ENCODE assay signal across 7 cellular contexts in the genomic region with DNA sequence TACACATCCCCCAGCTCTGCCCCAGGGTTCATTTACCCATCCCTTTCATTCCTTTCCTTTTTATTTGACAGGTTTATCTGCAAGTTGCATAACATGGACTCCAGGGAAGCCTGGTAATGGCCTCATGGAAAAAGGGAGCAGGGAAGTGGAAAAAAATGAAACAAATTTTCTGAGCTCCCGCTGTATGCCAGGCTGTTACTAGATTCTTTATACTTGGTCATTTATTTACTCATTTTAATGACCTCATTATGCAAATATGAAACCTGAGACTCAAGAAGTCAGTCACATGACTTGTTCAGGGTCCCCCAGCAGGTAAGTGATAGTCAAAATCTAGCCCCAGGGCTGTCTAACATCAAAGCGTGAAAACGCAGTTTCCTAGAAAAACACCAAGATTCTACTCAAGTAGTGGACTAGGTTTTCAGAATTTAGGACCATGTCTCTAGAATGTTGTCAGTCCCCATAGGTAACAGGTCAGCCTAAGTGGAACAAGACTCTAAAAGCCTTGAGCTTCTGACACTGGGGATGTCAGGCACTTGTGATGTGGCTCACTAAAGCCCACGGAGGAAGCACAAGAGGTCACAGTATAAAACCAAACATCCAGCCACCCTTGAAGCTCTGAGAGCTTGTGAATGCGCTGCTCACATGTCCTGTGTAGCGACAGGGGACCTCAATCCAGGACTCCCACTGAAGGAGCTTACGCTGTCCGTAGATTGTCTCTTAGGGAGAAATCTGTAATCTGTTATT. TPM values are rescaled to one million over a fixed set of nuclear protein-coding genes. Genes with fewer than 3 reads are reported as not detected.
DNase-seq lines count a peak whose midpoint lies in the region; ATAC-seq, FAIRE-seq and TF ChIP-seq lines count a peak whose summit lies in the region.
"Not testable (repeated sequence)": the region's sequence is repeated elsewhere in the genome, so short reads cannot be mapped to it uniquely, and the experiment has no call there.

No MANE protein-coding gene starts in this region.

- TF ChIP-seq POLR2A in K562 (conservative IDR thresholded peaks at IDR 0.05), result not testable (repeated sequence)

- not testable (repeated sequence) for H4K8ac ChIP-seq in mesendoderm (ENCODE audit: low read depth, low read length)

- POLR2A ChIA-PET in HEK293 (lab: Yijun Ruan, JAX), result interaction anchor here (1.3 kb wide), 1 partner anchor 32 kb away, joined by 4 read pairs; a partner anchor contains a TSS
- POLR2A ChIA-PET in K562 (lab: Yijun Ruan, JAX), result not testable (repeated sequence)

- not testable (repeated sequence) for H3K56ac ChIP-seq in mesendoderm (ENCODE audit: low read length)

- not testable (repeated sequence) for H2AFZ ChIP-seq in K562 (ENCODE audit: low read depth, low read length)

- H3K36me3 ChIP-seq in HEK293 (ENCODE audit: control insufficient read depth in 2 of 2, insufficient read depth in 1 of 2, low read length in 2 of 2); K562 (ENCODE audit: control insufficient read depth, insufficient read depth, low read length); left ventricle myocardium inferior; mesendoderm (ENCODE audit: control insufficient read depth, insufficient read depth, low read length): not testable (repeated sequence)

- FAIRE-seq in K562 (lab: Jason Lieb, UNC), result not testable (repeated sequence)

- not testable (repeated sequence) for H3K9me3 ChIP-seq in HEK293 (ENCODE audit: control insufficient read depth, insufficient read depth, low read depth, low read length); K562 (replicated peaks; ENCODE audit: control insufficient read depth, insufficient read depth, low read depth, low read length); left ventricle myocardium inferior (replicated peaks)

- H3K18ac ChIP-seq in mesendoderm (ENCODE audit: low read length), result not testable (repeated sequence)

- H3K4me2 ChIP-seq in K562 (ENCODE audit: insufficient read depth, low read length); mesendoderm (ENCODE audit: low read length): not testable (repeated sequence)

- ATAC-seq in K562, result not testable (repeated sequence)
- ATAC-seq in sciatic nerve, result peak; percentile 80

- not testable (repeated sequence) for H2BK120ac ChIP-seq in mesendoderm (ENCODE audit: low read depth, low read length)

- H3K27ac ChIP-seq in HEK293 (ENCODE audit: extremely low read depth, low read depth, low read length) (peak overlapping the region; percentile 41; the same call in 1 of the 2 replicates), left ventricle myocardium inferior (replicated peaks) (peak overlapping the region; percentile 88)
- not testable (repeated sequence) for H3K27ac ChIP-seq in K562 (ENCODE audit: extremely low read depth, low read depth, low read length); mesendoderm (ENCODE audit: low read depth, low read length)

- DNase-seq in NCI-H146 (lab: John Stamatoyannopoulos, UW), result peak; percentile 45
- DNase-seq in NCI-H774 (lab: John Stamatoyannopoulos, UW), result peak; percentile 6
- not testable (repeated sequence) for DNase-seq in K562 (ENCODE audit: extremely low read depth in 1 of 4, low spot score in 3 of 4); left ventricle myocardium inferior; sciatic nerve (ENCODE audit: low spot score)
- peak; percentile 51 for DNase-seq in mesendoderm

- H4K20me1 ChIP-seq in K562 (replicated peaks; ENCODE audit: control insufficient read depth, insufficient read depth, low read length), result not testable (repeated sequence)

- 22% methylated on average over 6 of the region's 8 CpGs for WGBS in K562 (ENCODE audit: insufficient coverage, low coverage, missing lambda C conversion rate)
- WGBS in mesendoderm (ENCODE audit: extremely low coverage, insufficient coverage, low lambda C conversion rate), result no CpG with 5 or more reads among the region's 8 CpGs

- H3K4me3 ChIP-seq in HEK293 (ENCODE audit: low read depth, low read length); K562; left ventricle myocardium inferior; mesendoderm (ENCODE audit: low read length): not testable (repeated sequence)

- TF ChIP-seq CTCF in HEK293 (tag by site-specific recombination; IDR thresholded peaks at IDR 0.05); K562 (IDR thresholded peaks at IDR 0.05 in 2 of 3, conservative IDR thresholded peaks at IDR 0.05 in 1 of 3; ENCODE audit: insufficient read depth in 2 of 3, low read depth in 1 of 3, low read length in 3 of 3); left ventricle myocardium inferior (IDR thresholded peaks at IDR 0.05; ENCODE audit: borderline replicate concordance): not testable (repeated sequence)

- not testable (repeated sequence) for H3K27me3 ChIP-seq in K562 (ENCODE audit: control insufficient read depth in 2 of 2, insufficient read depth in 2 of 2, low read length in 2 of 2); left ventricle myocardium inferior (ENCODE audit: low read depth); mesendoderm (ENCODE audit: insufficient read depth, low read length, poor library complexity)

- TF ChIP-seq RAD21 in K562 (CRISPR knock-in tag; conservative IDR thresholded peaks at IDR 0.05 in 1 of 2, IDR thresholded peaks at IDR 0.05 in 1 of 2), result not testable (repeated sequence)

- H2AK5ac ChIP-seq in mesendoderm (ENCODE audit: low read length), result not testable (repeated sequence)

- not testable (repeated sequence) for H3K9ac ChIP-seq in K562 (ENCODE audit: insufficient read depth in 1 of 2, low read depth in 2 of 2, low read length in 2 of 2); mesendoderm (ENCODE audit: low read length)

- H3K79me2 ChIP-seq in K562 (ENCODE audit: control insufficient read depth, insufficient read depth, low read length); mesendoderm (ENCODE audit: control insufficient read depth, insufficient read depth, low read length): not testable (repeated sequence)

- H2BK5ac ChIP-seq in mesendoderm (ENCODE audit: low read length), result not testable (repeated sequence)

- H3K79me1 ChIP-seq in mesendoderm (ENCODE audit: low read length), result not testable (repeated sequence)

- not testable (repeated sequence) for H4K5ac ChIP-seq in mesendoderm (ENCODE audit: low read length)

- not testable (repeated sequence) for H2BK15ac ChIP-seq in mesendoderm (replicated peaks; ENCODE audit: low read depth)

- intact Hi-C loops in K562 (cut with micrococcal nuclease); left ventricle myocardium inferior (cut with micrococcal nuclease); sciatic nerve (cut with DNase I): not testable (repeated sequence)

- not testable (repeated sequence) for H3K23ac ChIP-seq in mesendoderm (ENCODE audit: low read length)

- CTCF ChIA-PET in HEK293 (lab: Yijun Ruan, JAX), result interaction anchor here (0.6 to 1.4 kb wide), 2 partner anchors 17 to 18 kb away, joined by 3 read pairs; no protein-coding TSS in a partner anchor
- CTCF ChIA-PET in K562 (lab: Yijun Ruan, JAX; ENCODE audit: low intra/inter-chr PET ratio), result not testable (repeated sequence)

- BruUV-seq in K562 (replicated peaks; lab: Mats Ljungman, UMichigan), result not testable (repeated sequence)

- not testable (repeated sequence) for TF ChIP-seq EP300 in K562 (IDR thresholded peaks at IDR 0.05; ENCODE audit: low read length)

- not testable (repeated sequence) for H3K9me1 ChIP-seq in K562 (ENCODE audit: control insufficient read depth, insufficient read depth, low read length)

- H3K4me1 ChIP-seq in HEK293 (ENCODE audit: control insufficient read depth, insufficient read depth, low read length) (peaks cover 18% of the 10 kb centered on the region), left ventricle myocardium inferior (peaks cover 37% of the 10 kb centered on the region)
- H3K4me1 ChIP-seq in K562 (replicated peaks in 1 of 2; ENCODE audit: control insufficient read depth in 2 of 2, insufficient read depth in 2 of 2, low read length in 2 of 2); mesendoderm (ENCODE audit: control insufficient read depth, low read depth, low read length): not testable (repeated sequence)

- H3K4ac ChIP-seq in mesendoderm (ENCODE audit: low read depth, low read length), result not testable (repeated sequence)

- in situ Hi-C loops in K562 (cut with MboI), result not testable (repeated sequence)

TF ChIP-seq in HEK293, 187 proteins besides CTCF, POLR2A, EP300 and RAD21 (continues in another document):
- 0 out of 2 replicates have a peak, but pooled peaks have one; percentile 28 for TF ChIP-seq ZSCAN30 (tag by site-specific recombination; IDR thresholded peaks at IDR 0.05)

RNA-seq across cellular contexts. Expression of a gene that starts 32.6 kb away (rescaled TPM):
- 1.5 and 4.9 TPM in 2 replicates for total RNA-seq in K562 (2011; cell fraction: chromatin; rRNA removed; ENCODE audit: low replicate concordance)
- total RNA-seq in K562 (2011; cell fraction: nucleolus; rRNA removed), result 0.53 and 3.8 TPM in 2 replicates
- total RNA-seq in K562 (2011; cell fraction: nucleoplasm; rRNA removed), result 2.4 and 5.6 TPM in 2 replicates
- total RNA-seq in K562 (2014; rRNA removed), result 0.23 and 0.61 TPM in 2 replicates
- total RNA-seq in K562 (2014; rRNA removed; fragmentation: Illumina TruSeq; extraction: Trizol), result 0.58 and 0.70 TPM in 2 replicates
- 0.65 and 0.90 TPM in 2 replicates for total RNA-seq in K562 (2015; rRNA removed; fragmentation: Illumina TruSeq; extraction: Trizol)
- total RNA-seq in K562 (2021), result 1.7 and 2.6 TPM in 2 replicates
- polyA plus RNA-seq in K562 (2011; rRNA removed), result 0.01 and 0.42 TPM in 2 replicates
- 0.01 and 0.28 TPM in 2 replicates for polyA plus RNA-seq in K562 (2011; cell fraction: cytosol; rRNA removed)
- 0.20 and 0.58 TPM in 2 replicates for polyA plus RNA-seq in K562 (2011; cell fraction: nucleus; rRNA removed)
- polyA plus RNA-seq in K562 (2012), result 0.20 and 0.72 TPM in 2 replicates
- 0.28 and 0.51 TPM in 2 replicates for polyA plus RNA-seq in K562 (2014; fragmentation: Illumina TruSeq; extraction: Trizol)
- polyA plus RNA-seq in K562 (2014; fragmentation: Nextera tagmentation; extraction: Ambion mirVana), result under 1 TPM; 0.03 to 0.14 TPM
- 0.15 and 0.16 TPM in 2 replicates for polyA plus RNA-seq in K562 (2014; rRNA removed)
- 0.36 and 1.6 TPM in 2 replicates for polyA minus RNA-seq in K562 (2011; rRNA and poly(A)+ RNA removed)
- polyA minus RNA-seq in K562 (2011; cell fraction: cytosol; rRNA and poly(A)+ RNA removed), result 1.0 and 1.4 TPM in 2 replicates
- 0.67 and 1.3 TPM in 2 replicates for polyA minus RNA-seq in K562 (2011; cell fraction: nucleus; rRNA and poly(A)+ RNA removed)
- 331 TPM for total RNA-seq in left ventricle myocardium inferior
- polyA plus RNA-seq in mesendoderm (2013, experiment 1 of 2), result 23.0 TPM
- polyA plus RNA-seq in mesendoderm (2013, experiment 2 of 2), result 24.9 TPM
- 238 TPM for total RNA-seq in sciatic nerve

Comparison
In these comparisons a context has a peak if more than half of its experiments do, and no peak if none do; other contexts are left out.
1. RNA of a gene that starts 32.6 kb away (total RNA-seq): 331 TPM in left ventricle myocardium inferior (single experiment) and 238 TPM in sciatic nerve (single experiment); 0.23 to 5.6 TPM in K562; every median in the first group is over 10 times any median in the second.